In genomic region chr15:89553632-89554031, GRCh38 we compare ENCODE assay signal across 2 cellular contexts.
TF ChIP-seq lines count a peak whose summit lies in the region.

No MANE protein-coding gene starts in this region.

TF ChIP-seq in GM23338, 12 proteins besides CTCF, POLR2A, EP300 and RAD21:
- TF ChIP-seq EZH2phosphoT487 (IDR thresholded peaks at IDR 0.05; ENCODE audit: unreplicated experiment) (no peak), NANOG (IDR thresholded peaks at IDR 0.05; ENCODE audit: borderline replicate concordance) (no peak), EZH2 (IDR thresholded peaks at IDR 0.05; ENCODE audit: low read depth, unreplicated experiment) (no peak), POLR2AphosphoS5 (IDR thresholded peaks at IDR 0.05; ENCODE audit: low read depth) (no peak), JUNB (IDR thresholded peaks at IDR 0.05; ENCODE audit: unreplicated experiment) (no peak), CREB1 (CRISPR knock-in tag; IDR thresholded peaks at IDR 0.05; ENCODE audit: low read depth) (no peak), ZNF331 (CRISPR knock-in tag; IDR thresholded peaks at IDR 0.05; ENCODE audit: low read depth) (no peak), STAT1 (IDR thresholded peaks at IDR 0.05; ENCODE audit: unreplicated experiment) (no peak), ZNF114 (CRISPR knock-in tag; IDR thresholded peaks at IDR 0.05) (no peak), REST (IDR thresholded peaks at IDR 0.05; ENCODE audit: unreplicated experiment) (no peak)
- TF ChIP-seq, protein P1, sequence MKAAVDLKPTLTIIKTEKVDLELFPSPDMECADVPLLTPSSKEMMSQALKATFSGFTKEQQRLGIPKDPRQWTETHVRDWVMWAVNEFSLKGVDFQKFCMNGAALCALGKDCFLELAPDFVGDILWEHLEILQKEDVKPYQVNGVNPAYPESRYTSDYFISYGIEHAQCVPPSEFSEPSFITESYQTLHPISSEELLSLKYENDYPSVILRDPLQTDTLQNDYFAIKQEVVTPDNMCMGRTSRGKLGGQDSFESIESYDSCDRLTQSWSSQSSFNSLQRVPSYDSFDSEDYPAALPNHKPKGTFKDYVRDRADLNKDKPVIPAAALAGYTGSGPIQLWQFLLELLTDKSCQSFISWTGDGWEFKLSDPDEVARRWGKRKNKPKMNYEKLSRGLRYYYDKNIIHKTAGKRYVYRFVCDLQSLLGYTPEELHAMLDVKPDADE (IDR thresholded peaks at IDR 0.05), result no peak
- TF ChIP-seq, protein P2, sequence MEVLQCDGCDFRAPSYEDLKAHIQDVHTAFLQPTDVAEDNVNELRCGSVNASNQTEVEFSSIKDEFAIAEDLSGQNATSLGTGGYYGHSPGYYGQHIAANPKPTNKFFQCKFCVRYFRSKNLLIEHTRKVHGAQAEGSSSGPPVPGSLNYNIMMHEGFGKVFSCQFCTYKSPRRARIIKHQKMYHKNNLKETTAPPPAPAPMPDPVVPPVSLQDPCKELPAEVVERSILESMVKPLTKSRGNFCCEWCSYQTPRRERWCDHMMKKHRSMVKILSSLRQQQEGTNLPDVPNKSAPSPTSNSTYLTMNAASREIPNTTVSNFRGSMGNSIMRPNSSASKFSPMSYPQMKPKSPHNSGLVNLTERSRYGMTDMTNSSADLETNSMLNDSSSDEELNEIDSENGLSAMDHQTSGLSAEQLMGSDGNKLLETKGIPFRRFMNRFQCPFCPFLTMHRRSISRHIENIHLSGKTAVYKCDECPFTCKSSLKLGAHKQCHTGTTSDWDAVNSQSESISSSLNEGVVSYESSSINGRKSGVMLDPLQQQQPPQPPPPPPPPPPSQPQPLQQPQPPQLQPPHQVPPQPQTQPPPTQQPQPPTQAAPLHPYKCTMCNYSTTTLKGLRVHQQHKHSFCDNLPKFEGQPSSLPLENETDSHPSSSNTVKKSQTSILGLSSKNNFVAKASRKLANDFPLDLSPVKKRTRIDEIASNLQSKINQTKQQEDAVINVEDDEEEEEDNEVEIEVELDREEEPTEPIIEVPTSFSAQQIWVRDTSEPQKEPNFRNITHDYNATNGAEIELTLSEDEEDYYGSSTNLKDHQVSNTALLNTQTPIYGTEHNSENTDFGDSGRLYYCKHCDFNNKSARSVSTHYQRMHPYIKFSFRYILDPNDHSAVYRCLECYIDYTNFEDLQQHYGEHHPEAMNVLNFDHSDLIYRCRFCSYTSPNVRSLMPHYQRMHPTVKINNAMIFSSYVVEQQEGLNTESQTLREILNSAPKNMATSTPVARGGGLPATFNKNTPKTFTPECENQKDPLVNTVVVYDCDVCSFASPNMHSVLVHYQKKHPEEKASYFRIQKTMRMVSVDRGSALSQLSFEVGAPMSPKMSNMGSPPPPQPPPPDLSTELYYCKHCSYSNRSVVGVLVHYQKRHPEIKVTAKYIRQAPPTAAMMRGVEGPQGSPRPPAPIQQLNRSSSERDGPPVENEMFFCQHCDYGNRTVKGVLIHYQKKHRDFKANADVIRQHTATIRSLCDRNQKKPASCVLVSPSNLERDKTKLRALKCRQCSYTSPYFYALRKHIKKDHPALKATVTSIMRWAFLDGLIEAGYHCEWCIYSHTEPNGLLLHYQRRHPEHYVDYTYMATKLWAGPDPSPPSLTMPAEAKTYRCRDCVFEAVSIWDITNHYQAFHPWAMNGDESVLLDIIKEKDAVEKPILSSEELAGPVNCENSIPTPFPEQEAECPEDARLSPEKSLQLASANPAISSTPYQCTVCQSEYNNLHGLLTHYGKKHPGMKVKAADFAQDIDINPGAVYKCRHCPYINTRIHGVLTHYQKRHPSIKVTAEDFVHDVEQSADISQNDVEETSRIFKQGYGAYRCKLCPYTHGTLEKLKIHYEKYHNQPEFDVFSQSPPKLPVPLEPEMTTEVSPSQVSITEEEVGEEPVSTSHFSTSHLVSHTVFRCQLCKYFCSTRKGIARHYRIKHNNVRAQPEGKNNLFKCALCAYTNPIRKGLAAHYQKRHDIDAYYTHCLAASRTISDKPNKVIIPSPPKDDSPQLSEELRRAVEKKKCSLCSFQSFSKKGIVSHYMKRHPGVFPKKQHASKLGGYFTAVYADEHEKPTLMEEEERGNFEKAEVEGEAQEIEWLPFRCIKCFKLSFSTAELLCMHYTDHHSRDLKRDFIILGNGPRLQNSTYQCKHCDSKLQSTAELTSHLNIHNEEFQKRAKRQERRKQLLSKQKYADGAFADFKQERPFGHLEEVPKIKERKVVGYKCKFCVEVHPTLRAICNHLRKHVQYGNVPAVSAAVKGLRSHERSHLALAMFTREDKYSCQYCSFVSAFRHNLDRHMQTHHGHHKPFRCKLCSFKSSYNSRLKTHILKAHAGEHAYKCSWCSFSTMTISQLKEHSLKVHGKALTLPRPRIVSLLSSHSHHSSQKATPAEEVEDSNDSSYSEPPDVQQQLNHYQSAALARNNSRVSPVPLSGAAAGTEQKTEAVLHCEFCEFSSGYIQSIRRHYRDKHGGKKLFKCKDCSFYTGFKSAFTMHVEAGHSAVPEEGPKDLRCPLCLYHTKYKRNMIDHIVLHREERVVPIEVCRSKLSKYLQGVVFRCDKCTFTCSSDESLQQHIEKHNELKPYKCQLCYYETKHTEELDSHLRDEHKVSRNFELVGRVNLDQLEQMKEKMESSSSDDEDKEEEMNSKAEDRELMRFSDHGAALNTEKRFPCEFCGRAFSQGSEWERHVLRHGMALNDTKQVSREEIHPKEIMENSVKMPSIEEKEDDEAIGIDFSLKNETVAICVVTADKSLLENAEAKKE (CRISPR knock-in tag; IDR thresholded peaks at IDR 0.05), result no peak
TF ChIP-seq in GM23338: peak in this region for 0.

TF ChIP-seq in H1, 55 proteins besides CTCF, POLR2A, EP300 and RAD21:
- TF ChIP-seq SP4 (IDR thresholded peaks at IDR 0.05; ENCODE audit: low read length) (no peak), CBX5 (IDR thresholded peaks at IDR 0.05; ENCODE audit: low read depth, low read length) (no peak), KDM5A (IDR thresholded peaks at IDR 0.05; ENCODE audit: low read length) (no peak), SIX5 (IDR thresholded peaks at IDR 0.05; ENCODE audit: low read depth, low read length) (no peak)
